22 cellular contexts compared by ENCODE assay signal in the genomic region with DNA sequence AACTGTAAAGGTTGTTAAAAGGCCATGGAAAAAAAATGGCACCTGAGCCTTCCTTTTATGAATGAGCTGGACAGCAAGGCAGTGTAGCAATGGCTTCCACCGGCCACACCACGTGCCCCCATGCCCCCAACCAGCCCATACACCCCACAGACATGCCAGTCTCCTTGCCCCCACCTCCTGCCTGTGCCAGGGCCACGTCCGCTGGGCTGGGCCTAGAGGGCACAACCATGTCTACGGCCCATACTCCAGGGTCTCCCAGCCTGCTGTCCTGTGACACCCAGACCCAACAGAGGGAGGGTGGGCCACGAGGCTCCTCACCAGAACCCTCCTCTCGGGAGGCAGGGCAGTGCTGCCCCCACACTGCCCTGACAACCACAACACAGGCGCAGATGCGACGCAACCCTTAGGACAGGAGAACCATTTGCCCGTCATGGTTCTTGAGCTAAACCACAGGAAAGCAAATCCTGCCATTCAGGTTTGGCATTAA.
"Had no signal": no experiment of that assay in that cellular context is flagged by ENCODE, and none has a peak within 500 bp of the region (broad histone marks: within the 10 kb centered on the region; RNA-seq: fewer than 3 reads in every experiment).

No MANE protein-coding gene starts in this region.

- H3K4me3 ChIP-seq: cardiac muscle cell, left ventricle myocardium inferior, prostate gland, right atrium auricular region, tibial nerve had no signal

- H3K27me3 ChIP-seq: cardiac muscle cell, right atrium auricular region, tibial nerve had no signal

- H3K9me3 Mint-ChIP-seq: activated B cell treated with CpG ODN at 0.5 μM for 24 hours; activated CD4-positive, alpha-beta memory T cell treated with anti-CD3 and anti-CD28 coated beads for 36 hours; activated naive CD4-positive, alpha-beta T cell treated with anti-CD3 and anti-CD28 coated beads, Interleukin-2, amount 10 ng/mL, durations not matched to agents 7 days and 5 days; activated T-helper 2 cell treated with anti-CD3 and anti-CD28 coated beads, Interferon-gamma antibody, Interleukin-2, Interleukin-4, amounts not matched to agents 10 μg/mL and 5 μg/mL and 100 μg/mL, durations not matched to agents 14 hours and 24 hours and 36 hours; natural killer cell had no signal

- ATAC-seq: natural killer cell; stimulated activated naive CD8-positive, alpha-beta T cell treated with anti-CD3 and anti-CD28 coated beads, Interleukin-15, Interleukin-2, amounts not matched to agents 100 U/mL and 50 U/mL, for 24 hours had no signal

- H3K27ac ChIP-seq: cardiac muscle cell, left ventricle myocardium inferior, prostate gland, right atrium auricular region, tibial nerve had no signal

- H3K27ac Mint-ChIP-seq: activated B cell treated with CpG ODN at 0.5 μM for 24 hours; activated CD4-positive, alpha-beta memory T cell treated with anti-CD3 and anti-CD28 coated beads for 36 hours; activated T-helper 2 cell treated with anti-CD3 and anti-CD28 coated beads, Interferon-gamma antibody, Interleukin-2, Interleukin-4, amounts not matched to agents 10 μg/mL and 5 μg/mL and 100 μg/mL, durations not matched to agents 14 hours and 24 hours and 36 hours had no signal

- H3K4me3 Mint-ChIP-seq: activated B cell treated with CpG ODN at 0.5 μM for 24 hours; activated CD4-positive, alpha-beta memory T cell treated with anti-CD3 and anti-CD28 coated beads for 36 hours; activated naive CD4-positive, alpha-beta T cell treated with anti-CD3 and anti-CD28 coated beads, Interleukin-2, amount 10 ng/mL, durations not matched to agents 7 days and 5 days; natural killer cell had no signal

- H3K36me3 Mint-ChIP-seq: natural killer cell had no signal

- H3K9me3 ChIP-seq: left ventricle myocardium inferior, prostate gland, right atrium auricular region, tibial nerve had no signal

- H3K27me3 Mint-ChIP-seq: activated B cell treated with CpG ODN at 0.5 μM for 24 hours; activated CD4-positive, alpha-beta memory T cell treated with anti-CD3 and anti-CD28 coated beads for 36 hours; activated naive CD4-positive, alpha-beta T cell treated with anti-CD3 and anti-CD28 coated beads, Interleukin-2, amount 10 ng/mL, durations not matched to agents 7 days and 5 days had no signal

- H3K36me3 ChIP-seq: cardiac muscle cell had no signal

- DNase-seq: activated B cell treated with CpG ODN at 0.5 μM for 24 hours; activated CD4-positive, alpha-beta memory T cell treated with anti-CD3 and anti-CD28 coated beads for 36 hours; activated CD4-positive, alpha-beta T cell treated with anti-CD3 and anti-CD28 coated beads for 4 hours; activated naive CD4-positive, alpha-beta T cell treated with anti-CD3 and anti-CD28 coated beads, Interleukin-2, amount 10 ng/mL, durations not matched to agents 7 days and 5 days; activated T-cell treated with anti-CD3 and anti-CD28 coated beads for 4 hours; amniotic stem cell; erythroblast; foreskin melanocyte; hypothalamus; islet precursor cell; left ventricle myocardium inferior; natural killer cell; occipital lobe; stimulated activated CD4-positive, alpha-beta T cell treated with anti-CD3 and anti-CD28 coated beads, Interleukin-12 subunit alpha, Interleukin-12 subunit beta, amount 100 ng/mL, for 4 hours; stimulated activated CD4-positive, alpha-beta T cell treated with anti-CD3 and anti-CD28 coated beads, Interleukin-1b, Interleukin-23, amount 100 ng/mL, for 48 hours; stimulated activated CD8-positive, alpha-beta memory T cell treated with anti-CD3 and anti-CD28 coated beads, Interleukin-4, amount 100 ng/mL, for 48 hours; stimulated activated naive CD8-positive, alpha-beta T cell treated with anti-CD3 and anti-CD28 coated beads, Interleukin-15, Interleukin-2, amounts not matched to agents 100 U/mL and 50 U/mL, for 24 hours had no signal
